Comparison of ENCODE assay signal across 1 cellular context in the genomic region with DNA sequence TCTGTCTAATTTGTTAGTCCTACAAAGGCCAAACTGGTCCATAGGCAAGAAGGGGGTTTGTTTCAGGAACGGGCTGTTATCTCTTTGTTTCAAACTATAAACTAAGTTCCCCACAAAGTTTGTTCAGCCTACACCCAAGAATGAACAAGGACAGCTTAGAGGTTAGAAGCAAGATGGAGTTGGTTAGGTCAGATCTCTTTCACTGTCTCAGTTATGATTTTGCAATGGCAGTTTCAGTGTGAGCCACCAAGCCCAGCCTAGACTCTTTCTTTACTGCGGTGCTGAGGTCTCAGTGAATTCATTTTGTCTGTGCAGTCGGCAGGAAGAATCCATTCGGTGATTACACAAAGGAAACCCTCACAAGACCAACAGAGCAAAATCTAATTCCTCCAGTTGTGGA.
TF ChIP-seq lines count a peak whose summit lies in the region.

No MANE protein-coding gene starts in this region.

TF ChIP-seq in GM23338, 12 proteins besides CTCF, POLR2A, EP300 and RAD21 (continued from another document):
- TF ChIP-seq ZNF462 (CRISPR knock-in tag; IDR thresholded peaks at IDR 0.05) (no peak), EZH2phosphoT487 (IDR thresholded peaks at IDR 0.05; ENCODE audit: unreplicated experiment) (no peak), REST (IDR thresholded peaks at IDR 0.05; ENCODE audit: unreplicated experiment) (no peak), ZNF114 (CRISPR knock-in tag; IDR thresholded peaks at IDR 0.05) (no peak), NANOG (IDR thresholded peaks at IDR 0.05; ENCODE audit: borderline replicate concordance) (no peak), STAT1 (IDR thresholded peaks at IDR 0.05; ENCODE audit: unreplicated experiment) (no peak), EZH2 (IDR thresholded peaks at IDR 0.05; ENCODE audit: low read depth, unreplicated experiment) (no peak), POLR2AphosphoS5 (IDR thresholded peaks at IDR 0.05; ENCODE audit: low read depth) (no peak), CREB1 (CRISPR knock-in tag; IDR thresholded peaks at IDR 0.05; ENCODE audit: low read depth) (no peak)
